In the genomic region with DNA sequence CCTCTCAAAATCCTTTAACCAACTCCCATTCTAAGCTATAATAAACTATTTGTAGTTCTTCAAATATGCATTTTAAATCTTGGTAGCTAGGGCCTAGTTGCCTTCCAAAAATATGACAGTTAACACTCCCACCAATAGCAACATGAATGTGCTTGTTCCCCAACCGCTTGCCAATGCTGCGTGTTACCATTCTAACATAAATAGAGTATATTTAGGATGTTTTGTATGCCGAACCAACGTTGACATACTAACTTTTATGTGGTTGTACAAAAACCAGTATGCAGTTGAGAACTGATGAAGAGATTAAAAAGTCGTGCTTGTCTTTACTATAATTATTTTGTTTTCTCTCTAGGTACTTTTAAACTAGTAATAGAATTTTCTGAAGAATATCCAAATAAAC, we compare ENCODE assay signal across 14 cellular contexts.
"Had no signal": no experiment of that assay in that cellular context is flagged by ENCODE, and none has a peak within 500 bp of the region (broad histone marks: within the 10 kb centered on the region; RNA-seq: fewer than 3 reads in every experiment).

No MANE protein-coding gene starts in this region.

- H3K4me3 Mint-ChIP-seq: stimulated activated naive CD8-positive, alpha-beta T cell treated with anti-CD3 and anti-CD28 coated beads, Interleukin-15, amount 100 ng/mL, for 72 hours had no signal

- H3K4me1 ChIP-seq: testis, upper lobe of right lung had no signal

- H3K27me3 ChIP-seq: ovary, sigmoid colon, spleen, testis, upper lobe of right lung had no signal

- H3K27ac ChIP-seq: epithelial cell of prostate, ovary, sigmoid colon, spleen, testis, upper lobe of right lung had no signal

- ATAC-seq: stimulated activated naive CD8-positive, alpha-beta T cell treated with anti-CD3 and anti-CD28 coated beads, Interleukin-15, amount 100 ng/mL, for 72 hours; upper lobe of right lung had no signal

- H3K4me3 ChIP-seq: ovary, sigmoid colon, spleen, testis, upper lobe of right lung had no signal

- H3K9me3 Mint-ChIP-seq: stimulated activated naive CD8-positive, alpha-beta T cell treated with anti-CD3 and anti-CD28 coated beads, Interleukin-15, amount 100 ng/mL, for 72 hours had no signal

- H3K36me3 ChIP-seq: ovary had no signal

- H3K27me3 Mint-ChIP-seq: stimulated activated naive CD8-positive, alpha-beta T cell treated with anti-CD3 and anti-CD28 coated beads, Interleukin-15, amount 100 ng/mL, for 72 hours had no signal

- H3K9me3 ChIP-seq: ovary, sigmoid colon, spleen, testis, upper lobe of right lung had no signal

- DNase-seq: activated CD4-positive, CD25-positive, alpha-beta regulatory T cell treated with anti-CD3 and anti-CD28 coated beads, Interleukin-2, amount 50 U/mL, for 72 hours; activated CD8-positive, alpha-beta memory T cell treated with anti-CD3 and anti-CD28 coated beads for 24 hours; activated effector memory CD4-positive, alpha-beta T cell treated with Interleukin-2 at 50 U/mL for 16 hours; dermis blood vessel endothelial cell; foreskin melanocyte; mesendoderm; ovary; sigmoid colon; spleen; stimulated activated naive CD8-positive, alpha-beta T cell treated with anti-CD3 and anti-CD28 coated beads, Interleukin-15, amount 100 ng/mL, for 72 hours; SW 1271; testis; upper lobe of right lung had no signal
